In genomic region chr6:107976267-107976783, GRCh38 we compare ENCODE assay signal across 1 cellular context.
A peak's percentile ranks its signal among the peaks of the same experiment; 100 is the strongest.
TF ChIP-seq lines count a peak whose summit lies in the region.

No MANE protein-coding gene starts in this region.

TF ChIP-seq in HepG2, 621 proteins besides CTCF, POLR2A, EP300 and RAD21 (continued from another document and continues in another):
- TF ChIP-seq ZNF704 (CRISPR knock-in tag; IDR thresholded peaks at IDR 0.05; ENCODE audit: borderline replicate concordance) (no peak), HDAC1 (CRISPR knock-in tag; IDR thresholded peaks at IDR 0.05) (no peak), CREB1 (IDR thresholded peaks at IDR 0.05) (no peak), CREB1 (CRISPR knock-in tag; IDR thresholded peaks at IDR 0.05) (0 out of 2 replicates have a peak, but pooled peaks have one; percentile 16), BCLAF1 (IDR thresholded peaks at IDR 0.05) (no peak), ZNF253 (CRISPR knock-in tag; IDR thresholded peaks at IDR 0.05; ENCODE audit: borderline replicate concordance) (no peak), ZBTB8A (CRISPR knock-in tag; IDR thresholded peaks at IDR 0.05; ENCODE audit: borderline replicate concordance, low read depth) (no peak), SP4 (CRISPR knock-in tag; IDR thresholded peaks at IDR 0.05) (no peak), THAP9 (CRISPR knock-in tag; IDR thresholded peaks at IDR 0.05; ENCODE audit: borderline replicate concordance) (no peak), SNRNP70 (IDR thresholded peaks at IDR 0.05; ENCODE audit: low read depth, low read length) (no peak), SAP130 (CRISPR knock-in tag; IDR thresholded peaks at IDR 0.05; ENCODE audit: low read depth) (peak; percentile 27; the same call in 1 of the 2 replicates), RORA (CRISPR knock-in tag; IDR thresholded peaks at IDR 0.05) (no peak), FOXK1 (CRISPR knock-in tag; IDR thresholded peaks at IDR 0.05; ENCODE audit: borderline replicate concordance, low read depth) (0 out of 2 replicates have a peak, but pooled peaks have one; percentile 15), DPF2 (CRISPR knock-in tag; IDR thresholded peaks at IDR 0.05; ENCODE audit: borderline replicate concordance, low read depth) (no peak), ZNF776 (CRISPR knock-in tag; IDR thresholded peaks at IDR 0.05) (no peak), NFIB (CRISPR knock-in tag; IDR thresholded peaks at IDR 0.05; ENCODE audit: borderline replicate concordance) (no peak), MTA1 (CRISPR knock-in tag; IDR thresholded peaks at IDR 0.05; ENCODE audit: borderline replicate concordance) (no peak), ZNF629 (CRISPR knock-in tag; conservative IDR thresholded peaks at IDR 0.05) (no peak), ZBTB33 (CRISPR knock-in tag; IDR thresholded peaks at IDR 0.05) (no peak), DMAP1 (CRISPR knock-in tag; IDR thresholded peaks at IDR 0.05) (no peak), POLR2AphosphoS5 (IDR thresholded peaks at IDR 0.05; ENCODE audit: low read depth, low read length) (no peak), MXD4 (CRISPR knock-in tag; IDR thresholded peaks at IDR 0.05) (no peak), ZNF326 (CRISPR knock-in tag; IDR thresholded peaks at IDR 0.05; ENCODE audit: borderline replicate concordance) (no peak), ZFP36L1 (CRISPR knock-in tag; IDR thresholded peaks at IDR 0.05) (no peak), RXRB (CRISPR knock-in tag; IDR thresholded peaks at IDR 0.05; ENCODE audit: borderline replicate concordance) (peak; percentile 39; the same call in 1 of the 2 replicates), HMGXB4 (CRISPR knock-in tag; IDR thresholded peaks at IDR 0.05; ENCODE audit: borderline replicate concordance in 1 of 2, low read depth in 1 of 2) (no peak), ZFP91 (CRISPR knock-in tag; IDR thresholded peaks at IDR 0.05; ENCODE audit: borderline replicate concordance) (no peak), ZNF660 (CRISPR knock-in tag; IDR thresholded peaks at IDR 0.05; ENCODE audit: borderline replicate concordance, low read depth) (no peak), ZNF546 (CRISPR knock-in tag; conservative IDR thresholded peaks at IDR 0.05) (no peak), GATAD2A (CRISPR knock-in tag; IDR thresholded peaks at IDR 0.05) (peak; percentile 62)
- TF ChIP-seq, protein P1, sequence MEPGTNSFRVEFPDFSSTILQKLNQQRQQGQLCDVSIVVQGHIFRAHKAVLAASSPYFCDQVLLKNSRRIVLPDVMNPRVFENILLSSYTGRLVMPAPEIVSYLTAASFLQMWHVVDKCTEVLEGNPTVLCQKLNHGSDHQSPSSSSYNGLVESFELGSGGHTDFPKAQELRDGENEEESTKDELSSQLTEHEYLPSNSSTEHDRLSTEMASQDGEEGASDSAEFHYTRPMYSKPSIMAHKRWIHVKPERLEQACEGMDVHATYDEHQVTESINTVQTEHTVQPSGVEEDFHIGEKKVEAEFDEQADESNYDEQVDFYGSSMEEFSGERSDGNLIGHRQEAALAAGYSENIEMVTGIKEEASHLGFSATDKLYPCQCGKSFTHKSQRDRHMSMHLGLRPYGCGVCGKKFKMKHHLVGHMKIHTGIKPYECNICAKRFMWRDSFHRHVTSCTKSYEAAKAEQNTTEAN (CRISPR knock-in tag; conservative IDR thresholded peaks at IDR 0.05) = no peak
- TF ChIP-seq, protein P2, sequence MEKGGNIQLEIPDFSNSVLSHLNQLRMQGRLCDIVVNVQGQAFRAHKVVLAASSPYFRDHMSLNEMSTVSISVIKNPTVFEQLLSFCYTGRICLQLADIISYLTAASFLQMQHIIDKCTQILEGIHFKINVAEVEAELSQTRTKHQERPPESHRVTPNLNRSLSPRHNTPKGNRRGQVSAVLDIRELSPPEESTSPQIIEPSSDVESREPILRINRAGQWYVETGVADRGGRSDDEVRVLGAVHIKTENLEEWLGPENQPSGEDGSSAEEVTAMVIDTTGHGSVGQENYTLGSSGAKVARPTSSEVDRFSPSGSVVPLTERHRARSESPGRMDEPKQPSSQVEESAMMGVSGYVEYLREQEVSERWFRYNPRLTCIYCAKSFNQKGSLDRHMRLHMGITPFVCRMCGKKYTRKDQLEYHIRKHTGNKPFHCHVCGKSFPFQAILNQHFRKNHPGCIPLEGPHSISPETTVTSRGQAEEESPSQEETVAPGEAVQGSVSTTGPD (CRISPR knock-in tag; IDR thresholded peaks at IDR 0.05) = no peak
- TF ChIP-seq, protein P3, sequence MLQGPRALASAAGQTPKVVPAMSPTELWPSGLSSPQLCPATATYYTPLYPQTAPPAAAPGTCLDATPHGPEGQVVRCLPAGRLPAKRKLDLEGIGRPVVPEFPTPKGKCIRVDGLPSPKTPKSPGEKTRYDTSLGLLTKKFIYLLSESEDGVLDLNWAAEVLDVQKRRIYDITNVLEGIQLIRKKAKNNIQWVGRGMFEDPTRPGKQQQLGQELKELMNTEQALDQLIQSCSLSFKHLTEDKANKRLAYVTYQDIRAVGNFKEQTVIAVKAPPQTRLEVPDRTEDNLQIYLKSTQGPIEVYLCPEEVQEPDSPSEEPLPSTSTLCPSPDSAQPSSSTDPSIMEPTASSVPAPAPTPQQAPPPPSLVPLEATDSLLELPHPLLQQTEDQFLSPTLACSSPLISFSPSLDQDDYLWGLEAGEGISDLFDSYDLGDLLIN (CRISPR knock-in tag; IDR thresholded peaks at IDR 0.05; ENCODE audit: borderline replicate concordance) = no peak
- TF ChIP-seq, protein P4, sequence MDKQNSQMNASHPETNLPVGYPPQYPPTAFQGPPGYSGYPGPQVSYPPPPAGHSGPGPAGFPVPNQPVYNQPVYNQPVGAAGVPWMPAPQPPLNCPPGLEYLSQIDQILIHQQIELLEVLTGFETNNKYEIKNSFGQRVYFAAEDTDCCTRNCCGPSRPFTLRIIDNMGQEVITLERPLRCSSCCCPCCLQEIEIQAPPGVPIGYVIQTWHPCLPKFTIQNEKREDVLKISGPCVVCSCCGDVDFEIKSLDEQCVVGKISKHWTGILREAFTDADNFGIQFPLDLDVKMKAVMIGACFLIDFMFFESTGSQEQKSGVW (CRISPR knock-in tag; IDR thresholded peaks at IDR 0.05; ENCODE audit: borderline replicate concordance) = no peak
- TF ChIP-seq, protein P5, sequence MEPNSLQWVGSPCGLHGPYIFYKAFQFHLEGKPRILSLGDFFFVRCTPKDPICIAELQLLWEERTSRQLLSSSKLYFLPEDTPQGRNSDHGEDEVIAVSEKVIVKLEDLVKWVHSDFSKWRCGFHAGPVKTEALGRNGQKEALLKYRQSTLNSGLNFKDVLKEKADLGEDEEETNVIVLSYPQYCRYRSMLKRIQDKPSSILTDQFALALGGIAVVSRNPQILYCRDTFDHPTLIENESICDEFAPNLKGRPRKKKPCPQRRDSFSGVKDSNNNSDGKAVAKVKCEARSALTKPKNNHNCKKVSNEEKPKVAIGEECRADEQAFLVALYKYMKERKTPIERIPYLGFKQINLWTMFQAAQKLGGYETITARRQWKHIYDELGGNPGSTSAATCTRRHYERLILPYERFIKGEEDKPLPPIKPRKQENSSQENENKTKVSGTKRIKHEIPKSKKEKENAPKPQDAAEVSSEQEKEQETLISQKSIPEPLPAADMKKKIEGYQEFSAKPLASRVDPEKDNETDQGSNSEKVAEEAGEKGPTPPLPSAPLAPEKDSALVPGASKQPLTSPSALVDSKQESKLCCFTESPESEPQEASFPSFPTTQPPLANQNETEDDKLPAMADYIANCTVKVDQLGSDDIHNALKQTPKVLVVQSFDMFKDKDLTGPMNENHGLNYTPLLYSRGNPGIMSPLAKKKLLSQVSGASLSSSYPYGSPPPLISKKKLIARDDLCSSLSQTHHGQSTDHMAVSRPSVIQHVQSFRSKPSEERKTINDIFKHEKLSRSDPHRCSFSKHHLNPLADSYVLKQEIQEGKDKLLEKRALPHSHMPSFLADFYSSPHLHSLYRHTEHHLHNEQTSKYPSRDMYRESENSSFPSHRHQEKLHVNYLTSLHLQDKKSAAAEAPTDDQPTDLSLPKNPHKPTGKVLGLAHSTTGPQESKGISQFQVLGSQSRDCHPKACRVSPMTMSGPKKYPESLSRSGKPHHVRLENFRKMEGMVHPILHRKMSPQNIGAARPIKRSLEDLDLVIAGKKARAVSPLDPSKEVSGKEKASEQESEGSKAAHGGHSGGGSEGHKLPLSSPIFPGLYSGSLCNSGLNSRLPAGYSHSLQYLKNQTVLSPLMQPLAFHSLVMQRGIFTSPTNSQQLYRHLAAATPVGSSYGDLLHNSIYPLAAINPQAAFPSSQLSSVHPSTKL (CRISPR knock-in tag; IDR thresholded peaks at IDR 0.05) = peak; percentile 75
- TF ChIP-seq, protein P6, sequence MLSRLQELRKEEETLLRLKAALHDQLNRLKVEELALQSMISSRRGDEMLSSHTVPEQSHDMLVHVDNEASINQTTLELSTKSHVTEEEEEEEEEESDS (CRISPR knock-in tag; IDR thresholded peaks at IDR 0.05; ENCODE audit: borderline replicate concordance) = no peak
